20 cellular contexts compared by ENCODE assay signal in the genomic region with DNA sequence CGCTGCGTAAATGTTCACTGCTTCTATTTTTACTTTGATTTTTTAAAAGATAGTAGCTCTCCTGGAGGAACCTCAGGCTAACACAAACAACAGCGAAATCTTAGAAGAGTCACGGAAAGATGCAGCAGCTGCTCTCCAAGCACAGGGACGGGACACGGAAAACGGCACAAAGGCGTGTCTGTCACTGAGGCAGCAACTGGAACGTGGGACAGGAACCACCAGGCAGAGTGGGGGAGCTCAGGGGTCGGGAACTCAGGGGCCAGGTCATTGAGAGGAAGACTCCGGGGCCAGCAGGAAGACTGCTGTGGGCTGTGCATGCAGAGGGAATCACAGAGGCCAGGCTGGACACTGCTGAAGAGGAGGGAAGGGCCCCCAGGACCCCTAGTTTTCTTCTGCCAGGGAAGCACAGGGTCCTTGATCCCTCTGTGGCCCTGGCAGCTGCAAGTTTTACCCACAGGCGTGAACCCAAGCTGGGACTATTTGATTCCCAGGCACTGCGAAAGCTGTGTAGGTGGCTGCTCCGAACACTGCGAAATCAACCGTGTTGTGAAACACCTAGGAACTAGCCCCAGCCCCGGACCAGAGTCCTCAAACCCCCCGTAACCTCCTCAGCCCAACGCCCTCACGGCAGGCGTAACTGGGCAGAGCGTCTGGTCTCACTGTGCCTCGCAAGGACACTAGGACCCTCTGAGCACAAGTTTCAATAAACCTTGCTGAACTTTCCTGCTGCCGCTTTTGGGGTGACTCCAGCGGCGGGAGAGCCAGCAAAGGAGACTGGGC.
"Had no signal": no experiment of that assay in that cellular context is flagged by ENCODE, and none has a peak within 500 bp of the region (broad histone marks: within the 10 kb centered on the region; RNA-seq: fewer than 3 reads in every experiment).

No MANE protein-coding gene starts in this region.

- DNase-seq: activated CD4-positive, alpha-beta T cell treated with anti-CD3 and anti-CD28 coated beads, Interleukin-2, amount 50 U/mL, for 1 hour; activated CD4-positive, CD25-positive, alpha-beta regulatory T cell treated with anti-CD3 and anti-CD28 coated beads, Interleukin-2, amount 50 U/mL, for 72 hours; activated naive CD4-positive, alpha-beta T cell treated with Interleukin-2 at 50 U/mL for 16 hours; activated T-cell treated with anti-CD3 and anti-CD28 coated beads for 4 hours; body of pancreas; endodermal cell; foreskin keratinocyte; left colon; lower lobe of right lung; ovary; stimulated activated CD4-positive, alpha-beta T cell treated with anti-CD3 and anti-CD28 coated beads, Interleukin-1b, Interleukin-23, amount 100 ng/mL, for 48 hours; stimulated activated CD8-positive, alpha-beta memory T cell treated with anti-CD3 and anti-CD28 coated beads, Interleukin-4, amount 100 ng/mL, for 48 hours; stimulated activated naive CD8-positive, alpha-beta T cell treated with anti-CD3 and anti-CD28 coated beads, Interleukin-15, Interleukin-2, amounts not matched to agents 100 U/mL and 50 U/mL, for 24 hours; substantia nigra; T-helper 2 cell had no signal

- H3K36me3 ChIP-seq: lower lobe of right lung, ovary, tibial nerve had no signal

- H3K9me3 ChIP-seq: body of pancreas, lower lobe of right lung, ovary, tibial nerve had no signal

- FAIRE-seq: islet of Langerhans had no signal

- H3K79me2 ChIP-seq: hepatocyte had no signal

- H2AFZ ChIP-seq: hepatocyte had no signal

- ATAC-seq: activated T-helper 17 cell treated with anti-CD3 and anti-CD28 coated beads, Interleukin-2, amount 50 U/mL, for 72 hours; body of pancreas; foreskin keratinocyte; left colon; lower lobe of right lung; stimulated activated naive CD8-positive, alpha-beta T cell treated with anti-CD3 and anti-CD28 coated beads, Interleukin-15, Interleukin-2, amounts not matched to agents 100 U/mL and 50 U/mL, for 24 hours had no signal

- H3K4me2 ChIP-seq: hepatocyte had no signal

- H3K27ac ChIP-seq: body of pancreas, foreskin keratinocyte, hepatocyte, lower lobe of right lung, ovary, tibial nerve, VCaP had no signal

- H3K27me3 ChIP-seq: body of pancreas, foreskin keratinocyte, hepatocyte, ovary, tibial nerve had no signal

- H3K4me3 ChIP-seq: body of pancreas, hepatocyte, lower lobe of right lung, ovary, tibial nerve had no signal

- H3K4me1 ChIP-seq: body of pancreas, foreskin keratinocyte, lower lobe of right lung, tibial nerve had no signal
